8 cellular contexts compared by ENCODE assay signal in the genomic region with DNA sequence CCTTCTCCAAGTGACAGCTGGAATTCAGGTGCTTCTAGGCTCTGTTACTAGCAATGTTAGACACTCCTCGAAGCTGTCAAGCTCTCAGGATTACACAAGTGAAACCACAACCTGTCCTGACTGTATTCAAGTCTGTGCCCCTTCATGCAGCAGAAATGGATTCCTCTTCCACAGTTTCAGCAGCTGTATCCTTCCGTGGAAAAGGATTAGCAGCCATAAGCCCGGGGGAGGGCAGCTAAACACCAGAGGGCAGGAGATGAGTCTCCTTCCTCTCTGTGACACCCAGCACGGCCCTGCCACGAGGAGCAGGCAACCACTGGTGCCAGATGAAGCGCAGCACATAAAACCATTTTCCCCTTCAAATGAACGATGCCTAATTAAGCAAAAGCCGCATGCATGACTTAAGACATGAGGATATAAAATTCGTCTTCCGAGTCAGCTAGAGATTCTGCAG. TPM values are rescaled to one million over a fixed set of nuclear protein-coding genes. Genes with fewer than 3 reads are reported as not detected.
DNase-seq lines count a peak whose midpoint lies in the region; ATAC-seq and TF ChIP-seq lines count a peak whose summit lies in the region.

No MANE protein-coding gene starts in this region.

- no peaks in the 10 kb centered on the region for H3K27me3 Mint-ChIP-seq in activated naive CD4-positive, alpha-beta T cell treated with anti-CD3 and anti-CD28 coated beads, Interleukin-2, amount 50 U/mL, for 24 hours

- peak overlapping the region; percentile 34; the same call in 1 of the 2 replicates for H3K27ac ChIP-seq in SK-N-MC
- no peak overlapping the region for H3K27ac ChIP-seq in cardiac muscle cell

- peak overlapping the region; percentile 78 for H3K4me3 ChIP-seq in SK-N-MC
- H3K4me3 ChIP-seq in cardiac muscle cell: peak overlapping the region; percentile 90

- no peaks in the 10 kb centered on the region for H3K27me3 ChIP-seq in cardiac muscle cell

- peak overlapping the region; percentile 84 for H3K27ac Mint-ChIP-seq in activated naive CD4-positive, alpha-beta T cell treated with anti-CD3 and anti-CD28 coated beads, Interleukin-2, amount 50 U/mL, for 24 hours

- H3K36me3 Mint-ChIP-seq in activated naive CD4-positive, alpha-beta T cell treated with anti-CD3 and anti-CD28 coated beads, Interleukin-2, amount 50 U/mL, for 24 hours: peaks cover 7% of the 10 kb centered on the region

- TF ChIP-seq CTCF in cardiac muscle cell (IDR thresholded peaks at IDR 0.05; ENCODE audit: low read depth, low read length): peak; percentile 39

- DNase-seq in C1 segment of cervical spinal cord (lab: John Stamatoyannopoulos, UW) (peak in 12 of 14 donors; percentile 43 to 81 (median 69)), HT1080 (ENCODE audit: low read depth) (peak; percentile 11), SK-N-MC (ENCODE audit: low read depth, low spot score) (no peak), cardiac muscle cell (ENCODE audit: low read depth in 1 of 2, low spot score in 1 of 2) (peak; percentile 39 to 47), pons (ENCODE audit: low spot score) (peak; percentile 91)

- H3K9me3 ChIP-seq in SK-N-MC (ENCODE audit: low read depth, low read length): no peaks in the 10 kb centered on the region
- no peaks in the 10 kb centered on the region for H3K9me3 ChIP-seq in cardiac muscle cell (ENCODE audit: low read depth)

- peak overlapping the region; percentile 68 for H3K9ac ChIP-seq in SK-N-MC (ENCODE audit: insufficient read length)

- H3K4me1 ChIP-seq in cardiac muscle cell (ENCODE audit: low read depth): peaks cover 6% of the 10 kb centered on the region

- H3K36me3 ChIP-seq in SK-N-MC (ENCODE audit: insufficient read depth, low read length) (no peaks in the 10 kb centered on the region), cardiac muscle cell (no peaks in the 10 kb centered on the region)

- H3K4me3 Mint-ChIP-seq in activated naive CD4-positive, alpha-beta T cell treated with anti-CD3 and anti-CD28 coated beads, Interleukin-2, amount 50 U/mL, for 24 hours: peak overlapping the region; percentile 91

- H3K9me3 Mint-ChIP-seq in activated naive CD4-positive, alpha-beta T cell treated with anti-CD3 and anti-CD28 coated beads, Interleukin-2, amount 50 U/mL, for 24 hours: no peaks in the 10 kb centered on the region

- ATAC-seq in HG03469 (IDR thresholded peaks at IDR 0.05; ENCODE audit: unreplicated experiment): no peak
- ATAC-seq in HG03442 (IDR thresholded peaks at IDR 0.05; ENCODE audit: unreplicated experiment): no peak

- peaks cover 68% of the 10 kb centered on the region for H3K4me1 Mint-ChIP-seq in activated naive CD4-positive, alpha-beta T cell treated with anti-CD3 and anti-CD28 coated beads, Interleukin-2, amount 50 U/mL, for 24 hours

RNA-seq across cellular contexts. Expression of a gene that starts 1.2 kb away (rescaled TPM):
- 1.2 TPM in 2 replicates for total RNA-seq in HT1080 (2014; rRNA removed; shearing (Covaris generic))
- polyA plus RNA-seq in HT1080 (2015; cell fraction: cytosol; rRNA removed): 2.0 and 2.9 TPM in 2 replicates
- polyA plus RNA-seq in HT1080 (2015; cell fraction: nucleus; rRNA removed): 2.4 and 2.5 TPM in 2 replicates
- total RNA-seq in cardiac muscle cell: 8.1 and 12.5 TPM in 2 replicates
- 5.7 and 11.9 TPM in 2 replicates for polyA plus RNA-seq in cardiac muscle cell
